ENCODE assay signal across 2 cellular contexts in the genomic region with DNA sequence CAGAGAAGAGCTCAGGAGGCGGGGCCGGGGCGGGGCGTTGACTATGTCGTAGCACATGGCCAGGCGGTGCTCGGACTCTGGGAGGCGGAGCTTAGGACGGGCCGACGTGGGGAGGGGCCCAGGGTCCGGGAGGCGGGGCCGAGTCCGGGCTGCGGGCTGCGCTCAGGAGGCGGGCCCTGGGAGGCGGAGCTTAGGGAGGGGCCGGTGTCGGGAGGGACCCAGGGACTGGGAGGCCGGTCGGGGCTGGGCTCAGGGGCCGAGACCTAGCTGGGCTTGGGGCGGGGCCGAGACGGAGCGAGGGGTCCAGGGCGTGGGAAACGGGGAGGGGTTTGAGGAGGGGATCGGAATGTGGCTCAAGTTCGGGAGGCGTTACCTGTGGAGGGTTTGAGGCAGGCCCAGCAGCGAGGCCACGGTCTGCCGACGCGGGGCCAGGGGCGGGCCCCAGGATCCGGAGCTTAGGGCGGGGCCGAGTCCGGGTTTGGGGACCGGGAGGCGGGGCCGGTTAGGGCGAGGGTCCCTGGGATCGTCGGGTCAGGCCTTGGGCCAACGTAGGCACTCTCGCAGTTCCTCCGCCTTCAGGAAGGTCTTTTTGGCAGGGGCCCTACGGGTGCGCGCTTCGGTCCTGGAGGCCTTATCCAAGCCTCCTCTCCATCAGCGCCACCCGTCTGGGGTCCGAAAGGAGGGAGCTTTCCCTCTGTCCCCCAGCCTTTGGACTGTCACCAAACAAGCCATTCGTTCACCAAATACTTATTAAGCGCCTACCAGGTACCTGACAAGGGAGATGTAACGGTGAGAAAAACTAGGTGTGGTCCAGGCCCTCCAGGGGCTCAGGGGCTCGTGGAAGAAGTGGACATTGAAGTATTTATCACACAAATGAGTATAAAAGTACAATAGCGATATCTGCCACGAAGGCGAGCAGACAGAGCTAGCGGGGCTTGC.
A peak's percentile ranks its signal among the peaks of the same experiment; 100 is the strongest.
TF ChIP-seq lines count a peak whose summit lies in the region.

No MANE protein-coding gene starts in this region.

TF ChIP-seq in WTC11, 78 proteins besides CTCF, POLR2A, EP300 and RAD21:
- TF ChIP-seq, protein P1, sequence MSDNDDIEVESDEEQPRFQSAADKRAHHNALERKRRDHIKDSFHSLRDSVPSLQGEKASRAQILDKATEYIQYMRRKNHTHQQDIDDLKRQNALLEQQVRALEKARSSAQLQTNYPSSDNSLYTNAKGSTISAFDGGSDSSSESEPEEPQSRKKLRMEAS (CRISPR knock-in tag; IDR thresholded peaks at IDR 0.05) = 0 out of 2 replicates have a peak, but pooled peaks have one; percentile 31
- TF ChIP-seq SP1 (CRISPR knock-in tag; conservative IDR thresholded peaks at IDR 0.05) = peak; percentile 62

TF ChIP-seq in GM12878, 131 proteins besides CTCF, POLR2A, EP300 and RAD21:
- peak; percentile 20; the same call in 1 of the 2 replicates for TF ChIP-seq HDGF (IDR thresholded peaks at IDR 0.05)
- 0 out of 2 replicates have a peak, but pooled peaks have one; percentile 24 for TF ChIP-seq NR2F1 (conservative IDR thresholded peaks at IDR 0.05)
